ENCODE assay signal across 1 cellular context in genomic region chr2:230864605-230865323, GRCh38.
A peak's percentile ranks its signal among the peaks of the same experiment; 100 is the strongest.
TF ChIP-seq lines count a peak whose summit lies in the region.

A gene with protein sequence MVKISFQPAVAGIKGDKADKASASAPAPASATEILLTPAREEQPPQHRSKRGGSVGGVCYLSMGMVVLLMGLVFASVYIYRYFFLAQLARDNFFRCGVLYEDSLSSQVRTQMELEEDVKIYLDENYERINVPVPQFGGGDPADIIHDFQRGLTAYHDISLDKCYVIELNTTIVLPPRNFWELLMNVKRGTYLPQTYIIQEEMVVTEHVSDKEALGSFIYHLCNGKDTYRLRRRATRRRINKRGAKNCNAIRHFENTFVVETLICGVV (plus strand): TSS chr2:230864942. CDS start chr2:230865026, 84 bp downstream.

TF ChIP-seq in HepG2, 621 proteins besides CTCF, POLR2A, EP300 and RAD21 (continued from another document and continues in another):
- TF ChIP-seq, protein P1, sequence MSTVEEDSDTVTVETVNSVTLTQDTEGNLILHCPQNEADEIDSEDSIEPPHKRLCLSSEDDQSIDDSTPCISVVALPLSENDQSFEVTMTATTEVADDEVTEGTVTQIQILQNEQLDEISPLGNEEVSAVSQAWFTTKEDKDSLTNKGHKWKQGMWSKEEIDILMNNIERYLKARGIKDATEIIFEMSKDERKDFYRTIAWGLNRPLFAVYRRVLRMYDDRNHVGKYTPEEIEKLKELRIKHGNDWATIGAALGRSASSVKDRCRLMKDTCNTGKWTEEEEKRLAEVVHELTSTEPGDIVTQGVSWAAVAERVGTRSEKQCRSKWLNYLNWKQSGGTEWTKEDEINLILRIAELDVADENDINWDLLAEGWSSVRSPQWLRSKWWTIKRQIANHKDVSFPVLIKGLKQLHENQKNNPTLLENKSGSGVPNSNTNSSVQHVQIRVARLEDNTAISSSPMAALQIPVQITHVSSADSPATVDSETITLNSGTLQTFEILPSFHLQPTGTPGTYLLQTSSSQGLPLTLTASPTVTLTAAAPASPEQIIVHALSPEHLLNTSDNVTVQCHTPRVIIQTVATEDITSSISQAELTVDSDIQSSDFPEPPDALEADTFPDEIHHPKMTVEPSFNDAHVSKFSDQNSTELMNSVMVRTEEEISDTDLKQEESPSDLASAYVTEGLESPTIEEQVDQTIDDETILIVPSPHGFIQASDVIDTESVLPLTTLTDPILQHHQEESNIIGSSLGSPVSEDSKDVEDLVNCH (CRISPR knock-in tag; IDR thresholded peaks at IDR 0.05) = no peak
- TF ChIP-seq ZBTB43 (CRISPR knock-in tag; conservative IDR thresholded peaks at IDR 0.05) (0 out of 2 replicates have a peak, but pooled peaks have one; percentile 47), ZNF839 (CRISPR knock-in tag; IDR thresholded peaks at IDR 0.05; ENCODE audit: borderline replicate concordance) (no peak), ZNF850 (CRISPR knock-in tag; conservative IDR thresholded peaks at IDR 0.05) (no peak), ZSCAN25 (CRISPR knock-in tag; IDR thresholded peaks at IDR 0.05) (peak; percentile 48; the same call in 1 of the 2 replicates), AGO1 (IDR thresholded peaks at IDR 0.05; ENCODE audit: low read depth, low read length, poor library complexity, severe bottlenecking) (no peak), RFX1 (IDR thresholded peaks at IDR 0.05) (no peak), HDAC6 (IDR thresholded peaks at IDR 0.05; ENCODE audit: low read depth, low read length) (no peak), ARID2 (CRISPR knock-in tag; IDR thresholded peaks at IDR 0.05; ENCODE audit: borderline replicate concordance) (no peak), ZNF225 (CRISPR knock-in tag; IDR thresholded peaks at IDR 0.05) (peak; percentile 41; the same call in 1 of the 2 replicates), KLF16 (CRISPR knock-in tag; IDR thresholded peaks at IDR 0.05) (peak in 1 of 2 experiments; percentile 60; a peak in 2 of 4 replicates), ADNP (CRISPR knock-in tag; IDR thresholded peaks at IDR 0.05) (no peak), TMF1 (CRISPR knock-in tag; IDR thresholded peaks at IDR 0.05; ENCODE audit: low read depth) (no peak), SMAD3 (CRISPR knock-in tag; IDR thresholded peaks at IDR 0.05) (0 out of 2 replicates have a peak, but pooled peaks have one; percentile 41), MTERF4 (CRISPR knock-in tag; IDR thresholded peaks at IDR 0.05) (no peak), ZNF496 (CRISPR knock-in tag; IDR thresholded peaks at IDR 0.05; ENCODE audit: insufficient replicate concordance) (no peak), ZNF136 (CRISPR knock-in tag; IDR thresholded peaks at IDR 0.05; ENCODE audit: low read depth) (no peak), SP140L (CRISPR knock-in tag; IDR thresholded peaks at IDR 0.05; ENCODE audit: borderline replicate concordance) (no peak), ARNT2 (CRISPR knock-in tag; IDR thresholded peaks at IDR 0.05; ENCODE audit: low read depth) (no peak; the same call in 1 of the 2 replicates), RFXAP (CRISPR knock-in tag; IDR thresholded peaks at IDR 0.05; ENCODE audit: borderline replicate concordance) (peak; percentile 59; the same call in 1 of the 2 replicates), HDAC2 (CRISPR knock-in tag; IDR thresholded peaks at IDR 0.05) (peak; percentile 35; the same call in 1 of the 2 replicates), U2AF2 (IDR thresholded peaks at IDR 0.05; ENCODE audit: low read depth, low read length) (no peak), ZNF546 (CRISPR knock-in tag; conservative IDR thresholded peaks at IDR 0.05) (no peak), ZNF451 (CRISPR knock-in tag; IDR thresholded peaks at IDR 0.05) (no peak), ETS1 (CRISPR knock-in tag; IDR thresholded peaks at IDR 0.05) (0 out of 2 replicates have a peak, but pooled peaks have one; percentile 16), IRF2 (CRISPR knock-in tag; IDR thresholded peaks at IDR 0.05) (0 out of 2 replicates have a peak, but pooled peaks have one; percentile 30), KDM5A (IDR thresholded peaks at IDR 0.05; ENCODE audit: borderline replicate concordance, low read length) (no peak), PTBP1 (IDR thresholded peaks at IDR 0.05; ENCODE audit: low read depth, low read length, poor library complexity, severe bottlenecking) (peak; percentile 55), ZXDC (CRISPR knock-in tag; IDR thresholded peaks at IDR 0.05) (no peak), FOXA1 (IDR thresholded peaks at IDR 0.05) (no peak), FOXA1 (CRISPR knock-in tag; IDR thresholded peaks at IDR 0.05) (no peak), ZHX1 (CRISPR knock-in tag; IDR thresholded peaks at IDR 0.05; ENCODE audit: low read depth) (no peak), RXRA (CRISPR knock-in tag; IDR thresholded peaks at IDR 0.05) (no peak), MYPOP (CRISPR knock-in tag; IDR thresholded peaks at IDR 0.05) (no peak), NBN (conservative IDR thresholded peaks at IDR 0.05) (no peak), HMGA1 (CRISPR knock-in tag; conservative IDR thresholded peaks at IDR 0.05) (no peak), KLF13 (CRISPR knock-in tag; IDR thresholded peaks at IDR 0.05) (no peak), LCORL (IDR thresholded peaks at IDR 0.05) (no peak), LCORL (CRISPR knock-in tag; IDR thresholded peaks at IDR 0.05) (peak; percentile 82), ZFP91 (CRISPR knock-in tag; IDR thresholded peaks at IDR 0.05; ENCODE audit: borderline replicate concordance) (peak; percentile 44; the same call in 1 of the 2 replicates), KLF9 (CRISPR knock-in tag; IDR thresholded peaks at IDR 0.05; ENCODE audit: low read depth) (no peak), ZNF619 (CRISPR knock-in tag; IDR thresholded peaks at IDR 0.05) (no peak)
- TF ChIP-seq, protein P2, sequence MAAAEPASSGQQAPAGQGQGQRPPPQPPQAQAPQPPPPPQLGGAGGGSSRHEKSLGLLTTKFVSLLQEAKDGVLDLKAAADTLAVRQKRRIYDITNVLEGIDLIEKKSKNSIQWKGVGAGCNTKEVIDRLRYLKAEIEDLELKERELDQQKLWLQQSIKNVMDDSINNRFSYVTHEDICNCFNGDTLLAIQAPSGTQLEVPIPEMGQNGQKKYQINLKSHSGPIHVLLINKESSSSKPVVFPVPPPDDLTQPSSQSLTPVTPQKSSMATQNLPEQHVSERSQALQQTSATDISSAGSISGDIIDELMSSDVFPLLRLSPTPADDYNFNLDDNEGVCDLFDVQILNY (CRISPR knock-in tag; conservative IDR thresholded peaks at IDR 0.05) = no peak
- TF ChIP-seq, protein P3, sequence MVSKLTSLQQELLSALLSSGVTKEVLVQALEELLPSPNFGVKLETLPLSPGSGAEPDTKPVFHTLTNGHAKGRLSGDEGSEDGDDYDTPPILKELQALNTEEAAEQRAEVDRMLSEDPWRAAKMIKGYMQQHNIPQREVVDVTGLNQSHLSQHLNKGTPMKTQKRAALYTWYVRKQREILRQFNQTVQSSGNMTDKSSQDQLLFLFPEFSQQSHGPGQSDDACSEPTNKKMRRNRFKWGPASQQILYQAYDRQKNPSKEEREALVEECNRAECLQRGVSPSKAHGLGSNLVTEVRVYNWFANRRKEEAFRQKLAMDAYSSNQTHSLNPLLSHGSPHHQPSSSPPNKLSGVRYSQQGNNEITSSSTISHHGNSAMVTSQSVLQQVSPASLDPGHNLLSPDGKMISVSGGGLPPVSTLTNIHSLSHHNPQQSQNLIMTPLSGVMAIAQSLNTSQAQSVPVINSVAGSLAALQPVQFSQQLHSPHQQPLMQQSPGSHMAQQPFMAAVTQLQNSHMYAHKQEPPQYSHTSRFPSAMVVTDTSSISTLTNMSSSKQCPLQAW (CRISPR knock-in tag; IDR thresholded peaks at IDR 0.05) = no peak
- TF ChIP-seq, protein P4, sequence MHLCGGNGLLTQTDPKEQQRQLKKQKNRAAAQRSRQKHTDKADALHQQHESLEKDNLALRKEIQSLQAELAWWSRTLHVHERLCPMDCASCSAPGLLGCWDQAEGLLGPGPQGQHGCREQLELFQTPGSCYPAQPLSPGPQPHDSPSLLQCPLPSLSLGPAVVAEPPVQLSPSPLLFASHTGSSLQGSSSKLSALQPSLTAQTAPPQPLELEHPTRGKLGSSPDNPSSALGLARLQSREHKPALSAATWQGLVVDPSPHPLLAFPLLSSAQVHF (CRISPR knock-in tag; IDR thresholded peaks at IDR 0.05) = no peak
